14 cellular contexts compared by ENCODE assay signal in genomic region chr18:59623456-59624383, GRCh38.
DNase-seq lines count a peak whose midpoint lies in the region; ATAC-seq, FAIRE-seq and TF ChIP-seq lines count a peak whose summit lies in the region.
"Had no signal": no experiment of that assay in that cellular context is flagged by ENCODE, and none has a peak within 500 bp of the region (broad histone marks: within the 10 kb centered on the region; RNA-seq: fewer than 3 reads in every experiment).

No MANE protein-coding gene starts in this region.

- TF ChIP-seq CTCF in right atrium auricular region (IDR thresholded peaks at IDR 0.05) (no peak), mesothelial cell of epicardium (IDR thresholded peaks at IDR 0.05; ENCODE audit: unreplicated experiment) (no peak)

- peak overlapping the region; percentile 58 for H3K27ac Mint-ChIP-seq in mesothelial cell of epicardium
- H3K27ac Mint-ChIP-seq in stimulated activated memory B cell treated with anti-CD40 and anti-IgM and Interleukin-4, amounts not matched to agents 10 μg/mL and 1 μg/mL and 100 μg/mL, for 72 hours, result no peak overlapping the region
- H3K27ac Mint-ChIP-seq in activated T-helper 2 cell treated with anti-CD3 and anti-CD28 coated beads, Interferon-gamma antibody, Interleukin-2, Interleukin-4, amounts not matched to agents 10 μg/mL and 5 μg/mL and 100 μg/mL, durations not matched to agents 14 hours and 24 hours and 36 hours, result no peak overlapping the region
- H3K27ac Mint-ChIP-seq: activated T-helper 1 cell treated with anti-CD3 and anti-CD28 coated beads, Interleukin-12 subunit alpha, Interleukin-12 subunit beta, Interleukin-2, Interleukin-4 antibody, amounts not matched to agents 30 ng/mL and 10 ng/mL and 1 ng/mL, durations not matched to agents 14 hours and 24 hours and 36 hours had no signal

- no peaks in the 10 kb centered on the region for H3K36me3 ChIP-seq in right atrium auricular region

- peak; percentile 49 for ATAC-seq in Right ventricle myocardium inferior
- ATAC-seq in stimulated activated memory B cell treated with anti-CD40 and anti-IgM and Interleukin-4, amounts not matched to agents 10 μg/mL and 1 μg/mL and 100 μg/mL, for 72 hours, result no peak

- H3K9me3 ChIP-seq in right atrium auricular region, result no peaks in the 10 kb centered on the region

- no peak overlapping the region for H3K4me3 Mint-ChIP-seq in mesothelial cell of epicardium
- H3K4me3 Mint-ChIP-seq in stimulated activated memory B cell treated with anti-CD40 and anti-IgM and Interleukin-4, amounts not matched to agents 10 μg/mL and 1 μg/mL and 100 μg/mL, for 72 hours, result no peak overlapping the region
- H3K4me3 Mint-ChIP-seq in activated T-helper 2 cell treated with anti-CD3 and anti-CD28 coated beads, Interferon-gamma antibody, Interleukin-2, Interleukin-4, amounts not matched to agents 10 μg/mL and 5 μg/mL and 100 μg/mL, durations not matched to agents 14 hours and 24 hours and 36 hours (ENCODE audit: low read depth), result no peak overlapping the region
- H3K4me3 Mint-ChIP-seq: activated T-helper 1 cell treated with anti-CD3 and anti-CD28 coated beads, Interleukin-12 subunit alpha, Interleukin-12 subunit beta, Interleukin-2, Interleukin-4 antibody, amounts not matched to agents 30 ng/mL and 10 ng/mL and 1 ng/mL, durations not matched to agents 14 hours and 24 hours and 36 hours had no signal

- FAIRE-seq in endometrium (lab: Jason Lieb, UNC), result peak; percentile 77

- H3K27ac ChIP-seq in right atrium auricular region, result peak overlapping the region in 1 of 2 donors; percentile 29
- H3K27ac ChIP-seq: HL-60 had no signal

- H3K4me3 ChIP-seq in right atrium auricular region, result no peak overlapping the region

- peaks cover 3% of the 10 kb centered on the region for H3K36me3 Mint-ChIP-seq in mesothelial cell of epicardium
- H3K36me3 Mint-ChIP-seq in stimulated activated memory B cell treated with anti-CD40 and anti-IgM and Interleukin-4, amounts not matched to agents 10 μg/mL and 1 μg/mL and 100 μg/mL, for 72 hours, result no peaks in the 10 kb centered on the region
- H3K36me3 Mint-ChIP-seq in activated T-helper 2 cell treated with anti-CD3 and anti-CD28 coated beads, Interferon-gamma antibody, Interleukin-2, Interleukin-4, amounts not matched to agents 10 μg/mL and 5 μg/mL and 100 μg/mL, durations not matched to agents 14 hours and 24 hours and 36 hours (ENCODE audit: low read depth), result no peaks in the 10 kb centered on the region

- no peaks in the 10 kb centered on the region for H3K27me3 ChIP-seq in right atrium auricular region

- intact Hi-C loops in Right ventricle myocardium inferior (cut with DNase I), result no loop called here
- intact Hi-C loops in activated T-helper 2 cell treated with anti-CD3 and anti-CD28 coated beads, Interferon-gamma antibody, Interleukin-2, Interleukin-4, amounts not matched to agents 10 μg/mL and 5 μg/mL and 100 μg/mL, durations not matched to agents 14 hours and 24 hours and 36 hours (cut with micrococcal nuclease), result no loop called here

- no peaks in the 10 kb centered on the region for H3K4me1 ChIP-seq in right atrium auricular region

- H3K4me1 Mint-ChIP-seq in mesothelial cell of epicardium, result peaks cover 45% of the 10 kb centered on the region
- H3K4me1 Mint-ChIP-seq in stimulated activated memory B cell treated with anti-CD40 and anti-IgM and Interleukin-4, amounts not matched to agents 10 μg/mL and 1 μg/mL and 100 μg/mL, for 72 hours, result no peaks in the 10 kb centered on the region
- no peaks in the 10 kb centered on the region for H3K4me1 Mint-ChIP-seq in activated T-helper 2 cell treated with anti-CD3 and anti-CD28 coated beads, Interferon-gamma antibody, Interleukin-2, Interleukin-4, amounts not matched to agents 10 μg/mL and 5 μg/mL and 100 μg/mL, durations not matched to agents 14 hours and 24 hours and 36 hours (ENCODE audit: low read depth)

- peaks cover 28% of the 10 kb centered on the region for H3K27me3 Mint-ChIP-seq in mesothelial cell of epicardium (ENCODE audit: low read depth)
- peaks cover 11% of the 10 kb centered on the region for H3K27me3 Mint-ChIP-seq in stimulated activated memory B cell treated with anti-CD40 and anti-IgM and Interleukin-4, amounts not matched to agents 10 μg/mL and 1 μg/mL and 100 μg/mL, for 72 hours
- H3K27me3 Mint-ChIP-seq in activated T-helper 2 cell treated with anti-CD3 and anti-CD28 coated beads, Interferon-gamma antibody, Interleukin-2, Interleukin-4, amounts not matched to agents 10 μg/mL and 5 μg/mL and 100 μg/mL, durations not matched to agents 14 hours and 24 hours and 36 hours (ENCODE audit: low read depth), result no peaks in the 10 kb centered on the region

- DNase-seq in Right ventricle myocardium inferior (ENCODE audit: missing footprints) (no peak), right atrium auricular region (ENCODE audit: low spot score) (no peak), mesothelial cell of epicardium (ENCODE audit: low spot score in 2 of 2, unreplicated experiment in 2 of 2) (no peak), H4 (ENCODE audit: low spot score) (no peak), amygdala (lab: John Stamatoyannopoulos, UW) (no peak)
- no peak for DNase-seq in activated T-helper 2 cell treated with anti-CD3 and anti-CD28 coated beads, Interferon-gamma antibody, Interleukin-2, Interleukin-4, amounts not matched to agents 10 μg/mL and 5 μg/mL and 100 μg/mL, durations not matched to agents 14 hours and 24 hours and 36 hours (ENCODE audit: low spot score)
- DNase-seq: ACHN; cerebellar nuclear complex; NCI-H524; stimulated activated CD4-positive, alpha-beta T cell treated with anti-CD3 and anti-CD28 coated beads, Interleukin-4, amount 100 ng/mL, for 4 hours had no signal

- H3K9me3 Mint-ChIP-seq in mesothelial cell of epicardium, result peaks cover 3% of the 10 kb centered on the region
- H3K9me3 Mint-ChIP-seq in stimulated activated memory B cell treated with anti-CD40 and anti-IgM and Interleukin-4, amounts not matched to agents 10 μg/mL and 1 μg/mL and 100 μg/mL, for 72 hours, result no peaks in the 10 kb centered on the region
- no peaks in the 10 kb centered on the region for H3K9me3 Mint-ChIP-seq in activated T-helper 2 cell treated with anti-CD3 and anti-CD28 coated beads, Interferon-gamma antibody, Interleukin-2, Interleukin-4, amounts not matched to agents 10 μg/mL and 5 μg/mL and 100 μg/mL, durations not matched to agents 14 hours and 24 hours and 36 hours
- H3K9me3 Mint-ChIP-seq: activated T-helper 1 cell treated with anti-CD3 and anti-CD28 coated beads, Interleukin-12 subunit alpha, Interleukin-12 subunit beta, Interleukin-2, Interleukin-4 antibody, amounts not matched to agents 30 ng/mL and 10 ng/mL and 1 ng/mL, durations not matched to agents 14 hours and 24 hours and 36 hours had no signal
